2 cellular contexts compared by ENCODE assay signal in genomic region chr18:56453576-56453975, GRCh38.
TF ChIP-seq lines count a peak whose summit lies in the region.

No MANE protein-coding gene starts in this region.

TF ChIP-seq in GM23338, 12 proteins besides CTCF, POLR2A, EP300 and RAD21:
- no peak for TF ChIP-seq EZH2 (IDR thresholded peaks at IDR 0.05; ENCODE audit: low read depth, unreplicated experiment)
- TF ChIP-seq NANOG (IDR thresholded peaks at IDR 0.05; ENCODE audit: borderline replicate concordance): peak; percentile 72; the same call in 1 of the 2 replicates

TF ChIP-seq in H1, 55 proteins besides CTCF, POLR2A, EP300 and RAD21:
- TF ChIP-seq SAP30 (IDR thresholded peaks at IDR 0.05; ENCODE audit: insufficient read depth, insufficient replicate concordance, low read length) (no peak), SP2 (IDR thresholded peaks at IDR 0.05; ENCODE audit: low read length) (no peak), EZH2 (IDR thresholded peaks at IDR 0.05; ENCODE audit: low read depth, low read length, severe bottlenecking) (no peak), NRF1 (IDR thresholded peaks at IDR 0.05; ENCODE audit: low read depth, low read length) (no peak), SIRT6 (IDR thresholded peaks at IDR 0.05; ENCODE audit: low read length) (no peak), GTF2F1 (IDR thresholded peaks at IDR 0.05; ENCODE audit: borderline replicate concordance, low read depth, low read length) (no peak), RBBP5 (IDR thresholded peaks at IDR 0.05; ENCODE audit: borderline replicate concordance, low read depth, low read length) (no peak), SUZ12 (IDR thresholded peaks at IDR 0.05; ENCODE audit: low read length) (no peak), NANOG (IDR thresholded peaks at IDR 0.05; ENCODE audit: insufficient read depth, low read depth, low read length, poor library complexity, severe bottlenecking) (no peak), CREB1 (IDR thresholded peaks at IDR 0.05) (no peak), EGR1 (IDR thresholded peaks at IDR 0.05; ENCODE audit: borderline replicate concordance, low read depth, low read length) (no peak), MAFK (IDR thresholded peaks at IDR 0.05; ENCODE audit: low read depth, low read length) (no peak), KDM4A (IDR thresholded peaks at IDR 0.05; ENCODE audit: low read depth, low read length, severe bottlenecking) (no peak)
